Comparison of ENCODE assay signal across 22 cellular contexts in the genomic region with DNA sequence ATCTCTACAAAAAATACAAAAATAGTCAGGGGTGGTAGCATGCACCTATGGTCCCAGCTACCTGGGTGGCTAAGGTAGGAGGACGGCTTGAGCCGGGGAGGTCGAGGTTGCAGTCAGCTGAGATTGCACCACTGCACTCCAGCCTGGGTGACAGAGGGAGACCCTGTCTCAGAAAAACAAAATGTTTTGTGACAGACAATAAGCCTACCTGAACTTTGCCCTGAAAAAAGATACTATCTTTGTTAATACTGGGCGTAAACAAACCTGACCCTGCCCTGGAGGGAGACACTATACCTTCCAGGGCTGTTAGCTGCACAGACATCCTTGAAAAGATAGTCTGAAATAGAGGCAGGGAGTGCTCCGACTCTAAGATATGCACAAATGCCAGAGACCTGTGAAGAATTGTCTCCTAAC.
"Had no signal": no experiment of that assay in that cellular context is flagged by ENCODE, and none has a peak within 500 bp of the region (broad histone marks: within the 10 kb centered on the region; RNA-seq: fewer than 3 reads in every experiment).

No MANE protein-coding gene starts in this region.

- H3K9me3 ChIP-seq: SJSA1 had no signal

- H3K4me3 Mint-ChIP-seq: IgD-negative memory B cell had no signal

- H3K9me3 Mint-ChIP-seq: IgD-negative memory B cell had no signal

- H3K27me3 ChIP-seq: SJSA1 had no signal

- DNase-seq: Kasumi-1, MM.1S, NCI-H1092 treated with DMSO at 0.1 percent for 48 hours, NCI-H1436, NCI-H187, NCI-H2029, NCI-H2081 treated with DMSO at 0.1 percent for 48 hours, NCI-H2171, NCI-H226, NCI-H446, NCI-H510A, NCI-H524 treated with DMSO at 0.1 percent for 48 hours, NCI-H69, NCI-H774, Right ventricle myocardium superior, RPMI8226, SIG-M5 had no signal

- H3K9ac ChIP-seq: KMS-11 had no signal

- H3K27ac Mint-ChIP-seq: IgD-negative memory B cell had no signal

- H3K27ac ChIP-seq: KMS-11, SJSA1, SK-N-MC had no signal

- H3K36me3 ChIP-seq: SJSA1 had no signal

- ATAC-seq: K562 had no signal

- H3K4me3 ChIP-seq: K562, SJSA1, SK-N-MC had no signal

- H3K4me2 ChIP-seq: KMS-11 had no signal
